Comparison of ENCODE assay signal across 9 cellular contexts in the genomic region with DNA sequence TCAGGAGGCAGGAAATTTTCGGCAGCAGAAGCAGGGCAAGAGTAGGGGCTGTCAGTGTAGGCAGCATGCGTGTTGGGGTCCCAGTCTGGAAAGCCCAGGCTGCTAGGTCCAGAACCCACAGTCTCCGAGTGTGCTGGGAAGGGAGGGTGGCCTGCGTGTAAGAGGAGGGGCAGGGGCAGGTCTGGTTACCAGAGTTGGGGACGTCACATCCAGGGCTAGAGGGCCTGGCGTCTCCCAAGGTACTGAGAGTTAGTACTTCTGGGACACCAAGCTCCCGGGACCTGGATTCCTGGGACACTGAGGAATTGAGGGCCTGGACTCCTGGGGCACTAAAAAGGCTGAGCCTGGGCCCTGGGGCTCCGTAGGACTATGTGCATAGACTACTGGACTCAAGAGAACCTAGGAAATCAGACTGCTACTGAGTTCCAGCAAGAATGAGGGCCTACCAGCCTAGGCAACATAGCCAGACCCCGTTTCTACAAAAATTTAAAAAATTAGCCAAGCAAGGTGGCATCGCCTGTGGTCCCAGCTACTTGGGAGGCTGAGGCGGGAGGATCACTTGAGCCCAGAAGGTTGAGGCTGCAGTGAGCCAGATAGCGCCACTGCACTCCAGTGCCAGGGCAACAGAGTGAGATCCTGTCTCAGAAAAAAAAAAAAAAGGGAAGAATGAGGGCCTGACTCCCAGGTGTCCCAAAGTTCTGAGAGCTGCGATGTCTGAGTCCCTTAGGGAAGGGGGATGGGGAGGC. TPM values are rescaled to one million over a fixed set of nuclear protein-coding genes. Genes with fewer than 3 reads are reported as not detected.
A peak's percentile ranks its signal among the peaks of the same experiment; 100 is the strongest.
DNase-seq lines count a peak whose midpoint lies in the region; ATAC-seq and TF ChIP-seq lines count a peak whose summit lies in the region.
"Had no signal": no experiment of that assay in that cellular context is flagged by ENCODE, and none has a peak within 500 bp of the region (broad histone marks: within the 10 kb centered on the region; RNA-seq: fewer than 3 reads in every experiment).

No MANE protein-coding gene starts in this region.

- POLR2A ChIA-PET in activated CD4-positive, alpha-beta T cell treated with anti-CD3 and anti-CD28 coated beads for 36 hours (lab: Charles Lee) = no interaction called here

- H3K9me3 Mint-ChIP-seq in activated CD4-positive, alpha-beta T cell treated with anti-CD3 and anti-CD28 coated beads for 36 hours (ENCODE audit: low read depth) = no peaks in the 10 kb centered on the region

- H3K27me3 ChIP-seq in right lobe of liver = no peaks in the 10 kb centered on the region

- TF ChIP-seq CTCF in right lobe of liver (IDR thresholded peaks at IDR 0.05) = no peak

- TF ChIP-seq POLR2A in right lobe of liver (IDR thresholded peaks at IDR 0.05) = no peak

- no peak for ATAC-seq in activated CD4-positive, alpha-beta T cell treated with anti-CD3 and anti-CD28 coated beads for 36 hours
- no peak for ATAC-seq in right lobe of liver
- ATAC-seq in GM19035 (IDR thresholded peaks at IDR 0.05; ENCODE audit: unreplicated experiment) = no peak

- 84% methylated on average over 6 of the region's 13 CpGs for WGBS in right lobe of liver (ENCODE audit: insufficient coverage, low coverage, low lambda C conversion rate, missing lambda C conversion rate)

- peaks cover 0 to 12% (median 0%) of the 10 kb centered on the region in 4 donors for H3K36me3 ChIP-seq in right lobe of liver

- intact Hi-C loops in activated CD4-positive, alpha-beta T cell treated with anti-CD3 and anti-CD28 coated beads for 36 hours (cut with DNase I, micrococcal nuclease) = no loop called here
- intact Hi-C loops in right lobe of liver (cut with DNase I) = no loop called here

- H3K4me3 ChIP-seq in right lobe of liver = peak overlapping the region in 1 of 3 donors; percentile 64

- no peaks in the 10 kb centered on the region for H3K4me1 ChIP-seq in right lobe of liver

- peak overlapping the region; percentile 80 for H3K27ac Mint-ChIP-seq in activated CD4-positive, alpha-beta T cell treated with anti-CD3 and anti-CD28 coated beads for 36 hours

- H3K4me3 Mint-ChIP-seq in activated CD4-positive, alpha-beta T cell treated with anti-CD3 and anti-CD28 coated beads for 36 hours = peak overlapping the region; percentile 75

- H3K36me3 Mint-ChIP-seq in activated CD4-positive, alpha-beta T cell treated with anti-CD3 and anti-CD28 coated beads for 36 hours (ENCODE audit: low read depth) = peaks cover 56% of the 10 kb centered on the region

- no peaks in the 10 kb centered on the region for H3K9me3 ChIP-seq in right lobe of liver

- CTCF ChIA-PET in activated CD4-positive, alpha-beta T cell treated with anti-CD3 and anti-CD28 coated beads for 36 hours (lab: Charles Lee) = interaction anchor here (2.0 to 2.3 kb wide), 2 partner anchors 15 to 33 kb away, joined by 6 to 11 read pairs; no protein-coding TSS in a partner anchor

- no peaks in the 10 kb centered on the region for H3K27me3 Mint-ChIP-seq in activated CD4-positive, alpha-beta T cell treated with anti-CD3 and anti-CD28 coated beads for 36 hours

- H3K27ac ChIP-seq in angular gyrus (ENCODE audit: low read depth, low read length) = peak overlapping the region; percentile 74
- H3K27ac ChIP-seq in right lobe of liver = peak overlapping the region; percentile 74 to 90 (median 86)
- peak overlapping the region; percentile 61 for H3K27ac ChIP-seq in temporal lobe (ENCODE audit: low read depth, low read length)

- peaks cover 54% of the 10 kb centered on the region for H3K4me1 Mint-ChIP-seq in activated CD4-positive, alpha-beta T cell treated with anti-CD3 and anti-CD28 coated beads for 36 hours

- no peak for DNase-seq in activated CD4-positive, alpha-beta T cell treated with anti-CD3 and anti-CD28 coated beads for 36 hours
- no peak for DNase-seq in activated CD4-positive, alpha-beta T cell treated with anti-CD3 and anti-CD28 coated beads, Interleukin-2, amount 50 U/mL, for 48 hours
- no peak for DNase-seq in right lobe of liver
- no peak for DNase-seq in nucleus accumbens (lab: John Stamatoyannopoulos, UW)
- DNase-seq in NCI-H526 treated with DMSO at 0.1 percent for 48 hours (lab: John Stamatoyannopoulos, UW) = no peak

RNA-seq across cellular contexts. Expression of a gene that starts 2.5 kb away (rescaled TPM):
- 10 to 100 TPM; 60.1 TPM for total RNA-seq in activated CD4-positive, alpha-beta T cell treated with anti-CD3 and anti-CD28 coated beads for 36 hours
- 1 to 10 TPM; 1.0 to 2.6 (median 1.7) TPM for total RNA-seq in right lobe of liver
- total RNA-seq in temporal lobe = 2.0 TPM

RNA-seq across cellular contexts. Expression of a gene that starts 4.5 kb away (rescaled TPM):
- 10 to 100 TPM; 27.0 to 32.7 TPM for total RNA-seq in activated CD4-positive, alpha-beta T cell treated with anti-CD3 and anti-CD28 coated beads for 36 hours
- total RNA-seq in right lobe of liver = 1 to 10 TPM in 5 of 6 experiments, not detected in 1; 1.7 to 4.2 (median 2.4) TPM
- not detected for total RNA-seq in temporal lobe
- total RNA-seq: myocyte had no signal

RNA-seq across cellular contexts. Expression of a gene that starts 10.2 kb away (rescaled TPM):
- total RNA-seq in activated CD4-positive, alpha-beta T cell treated with anti-CD3 and anti-CD28 coated beads for 36 hours = not detected
- total RNA-seq in right lobe of liver (10 to 100 TPM; 15.6 to 77.8 (median 29.7) TPM), temporal lobe (2.5 TPM)
- total RNA-seq: myocyte had no signal

RNA-seq across cellular contexts. Expression of a gene that starts 29.5 kb away (rescaled TPM):
- total RNA-seq in activated CD4-positive, alpha-beta T cell treated with anti-CD3 and anti-CD28 coated beads for 36 hours = 1 to 10 TPM; 2.3 to 3.0 TPM
- total RNA-seq in right lobe of liver = 1 to 10 TPM in 1 of 6 experiments, under 1 TPM in 2, not detected in 3; 0.27 to 1.5 (median 0.37) TPM
- total RNA-seq in temporal lobe = 162 TPM

RNA-seq across cellular contexts. Expression of a gene that starts 38.3 kb away (rescaled TPM):
- total RNA-seq in activated CD4-positive, alpha-beta T cell treated with anti-CD3 and anti-CD28 coated beads for 36 hours = 1 to 10 TPM; 7.8 to 8.3 TPM
- total RNA-seq in right lobe of liver (1 to 10 TPM; 5.6 to 8.6 (median 7.0) TPM), temporal lobe (8.4 TPM)

Comparison
In these comparisons a context has a peak if more than half of its experiments do, and no peak if none do; other contexts are left out.
1. RNA of a gene that starts 2.5 kb away (total RNA-seq): 60.1 TPM in activated CD4-positive, alpha-beta T cell treated with anti-CD3 and anti-CD28 coated beads for 36 hours; 2.0 TPM in temporal lobe (single experiment) and 1.0 to 2.6 TPM in right lobe of liver; every median in the first group is over 10 times any median in the second.
2. RNA of a gene that starts 4.5 kb away (total RNA-seq): 27.0 to 32.7 TPM in activated CD4-positive, alpha-beta T cell treated with anti-CD3 and anti-CD28 coated beads for 36 hours; 1.7 to 4.2 TPM in right lobe of liver and not detected in temporal lobe (single experiment); every median in the first group is over 4 times any median in the second.
3. Peak in every context shown above with its lines, with median percentiles within 50 percentile points of each other: H3K27ac ChIP-seq.